In the genomic region with DNA sequence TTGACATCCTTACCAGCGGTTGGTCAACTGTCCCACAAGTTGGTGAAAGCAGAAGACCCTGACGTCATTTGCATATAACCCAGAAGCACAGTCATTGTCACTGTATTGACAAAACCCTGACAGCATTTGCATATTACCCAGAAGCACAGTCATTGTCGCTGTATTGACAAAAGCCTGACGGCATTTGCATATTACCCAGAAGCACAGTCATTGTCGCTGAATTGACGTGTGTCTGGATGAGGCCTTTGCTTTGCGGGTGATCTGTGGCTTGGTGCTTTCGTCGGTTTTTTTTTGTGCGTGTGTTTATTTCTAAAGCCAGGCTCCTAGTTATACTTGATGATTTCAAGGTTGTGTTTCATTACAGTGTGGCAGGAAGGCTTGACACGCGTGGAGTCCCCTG, we compare ENCODE assay signal across 1 cellular context.
TF ChIP-seq lines count a peak whose summit lies in the region.

No MANE protein-coding gene starts in this region.

TF ChIP-seq in GM23338, 12 proteins besides CTCF, POLR2A, EP300 and RAD21 (continued from another document):
- TF ChIP-seq STAT1 (IDR thresholded peaks at IDR 0.05; ENCODE audit: unreplicated experiment), result no peak
